Comparison of ENCODE assay signal across 23 cellular contexts in genomic region chr1:37660646-37661045, GRCh38. TPM values are rescaled to one million over a fixed set of nuclear protein-coding genes. Genes with fewer than 3 reads are reported as not detected.
DNase-seq lines count a peak whose midpoint lies in the region; ATAC-seq and TF ChIP-seq lines count a peak whose summit lies in the region.
"Had no signal": no experiment of that assay in that cellular context is flagged by ENCODE, and none has a peak within 500 bp of the region (broad histone marks: within the 10 kb centered on the region; RNA-seq: fewer than 3 reads in every experiment).

No MANE protein-coding gene starts in this region.

- no peaks in the 10 kb centered on the region for H3K36me3 Mint-ChIP-seq in WTC11

- no peak overlapping the region for H4K91ac ChIP-seq in trophoblast cell (ENCODE audit: low read depth, low read length)

- POLR2A ChIA-PET in WTC11 (lab: Charles Lee), result interaction anchor here (0.8 kb wide), 1 partner anchor 38 kb away, joined by 3 read pairs; no protein-coding TSS in a partner anchor

- H3K4me3 ChIP-seq in trophoblast cell (ENCODE audit: low read depth, low read length), result no peak overlapping the region
- H3K4me3 ChIP-seq: HAP-1, MG63, SJCRH30 had no signal

- peak overlapping the region; percentile 25 for H3K4me3 Mint-ChIP-seq in WTC11

- WGBS in trophoblast cell (ENCODE audit: extremely low coverage, insufficient coverage, insufficient read length), result no CpG with 5 or more reads among the region's 10 CpGs

- no peak overlapping the region for H2BK5ac ChIP-seq in trophoblast cell (ENCODE audit: low read depth, low read length, poor library complexity)

- no peak overlapping the region for H3K27ac ChIP-seq in trophoblast cell (ENCODE audit: low read depth, low read length)
- H3K27ac ChIP-seq: C4-2B, HL-60, SJCRH30 had no signal

- no peaks in the 10 kb centered on the region for H3K79me2 ChIP-seq in trophoblast cell (ENCODE audit: control insufficient read depth, insufficient read depth, low read length, poor library complexity)

- peak overlapping the region; percentile 20 for H2BK12ac ChIP-seq in trophoblast cell (ENCODE audit: low read length)

- H3K27me3 Mint-ChIP-seq in WTC11 (ENCODE audit: low read depth), result peaks cover 13% of the 10 kb centered on the region

- H3K9me3 ChIP-seq in trophoblast cell (ENCODE audit: insufficient read depth, low read depth, low read length), result peaks cover 3% of the 10 kb centered on the region
- H3K9me3 ChIP-seq: HAP-1, MG63, SJCRH30 had no signal

- peak; percentile 56 for ATAC-seq in WTC11

- no peaks in the 10 kb centered on the region for H3K27me3 ChIP-seq in trophoblast cell (ENCODE audit: insufficient read depth, low read length)
- H3K27me3 ChIP-seq: MG63 had no signal

- H3K4ac ChIP-seq in trophoblast cell (ENCODE audit: low read depth, low read length), result no peak overlapping the region

- peaks cover 16% of the 10 kb centered on the region for H3K4me1 Mint-ChIP-seq in WTC11

- H2BK120ac ChIP-seq in trophoblast cell (ENCODE audit: insufficient read depth, low read length, poor library complexity), result no peak overlapping the region

- no peak overlapping the region for H3K23ac ChIP-seq in trophoblast cell (ENCODE audit: low read length)

- H4K8ac ChIP-seq in trophoblast cell (ENCODE audit: low read depth, low read length), result no peak overlapping the region

- TF ChIP-seq CTCF in WTC11 (IDR thresholded peaks at IDR 0.05), result no peak

- no peak overlapping the region for H2AFZ ChIP-seq in trophoblast cell (ENCODE audit: insufficient read depth, low read length, poor library complexity)

- no peaks in the 10 kb centered on the region for H3K9me3 Mint-ChIP-seq in WTC11

- H3K79me1 ChIP-seq in trophoblast cell (ENCODE audit: low read length), result no peaks in the 10 kb centered on the region

- no peak overlapping the region for H3K9ac ChIP-seq in trophoblast cell (ENCODE audit: low read length)

- DNase-seq in NCI-H2227 (lab: John Stamatoyannopoulos, UW; ENCODE audit: unreplicated experiment) (peak; percentile 44), WTC11 (ENCODE audit: low spot score) (no peak), iPS-NIHi7 (ENCODE audit: extremely low spot score) (peak; percentile 34), trophoblast cell (no peak), NCI-H2171 (lab: John Stamatoyannopoulos, UW) (no peak), putamen (ENCODE audit: low spot score) (no peak), NCI-H1105 (lab: John Stamatoyannopoulos, UW) (no peak), Ammon's horn (ENCODE audit: low spot score) (no peak)
- DNase-seq: ACHN, Kasumi-1, NCI-H1048, NCI-H1694, NCI-H2081 treated with DMSO at 0.1 percent for 48 hours, NCI-H510A treated with DMSO at 0.1 percent for 48 hours, NCI-H774, SJCRH30, SW 1271 had no signal

- no peak overlapping the region for H4K12ac ChIP-seq in trophoblast cell (ENCODE audit: low read depth, low read length)

- no peak overlapping the region for H2AK5ac ChIP-seq in trophoblast cell (ENCODE audit: low read length)

- H3K4me2 ChIP-seq in trophoblast cell (ENCODE audit: low read length), result no peak overlapping the region

- peaks cover 10 to 14% of the 10 kb centered on the region in 2 experiments for H3K4me1 ChIP-seq in trophoblast cell (ENCODE audit: control insufficient read depth in 1 of 2, insufficient read depth in 2 of 2, low read length in 2 of 2)
- H3K4me1 ChIP-seq: HAP-1 had no signal

- H3K36me3 ChIP-seq in trophoblast cell (ENCODE audit: control insufficient read depth in 1 of 2, insufficient read depth in 2 of 2, low read length in 2 of 2), result no peaks in the 10 kb centered on the region
- H3K36me3 ChIP-seq: HAP-1, MG63, SJCRH30 had no signal

- CTCF ChIA-PET in WTC11 (lab: Charles Lee), result interaction anchor here (1.0 to 1.6 kb wide), 4 partner anchors 30 to 57 kb away, joined by 3 to 7 read pairs (median 6); partner anchors contain the start of gene CDCA8

- no peak overlapping the region for H3K14ac ChIP-seq in trophoblast cell (ENCODE audit: low read length)

- H3K27ac Mint-ChIP-seq in WTC11, result no peak overlapping the region

- no peak overlapping the region for H3K18ac ChIP-seq in trophoblast cell (ENCODE audit: low read length)

TF ChIP-seq in WTC11, 78 proteins besides CTCF, POLR2A, EP300 and RAD21:
- TF ChIP-seq ZNF425 (CRISPR knock-in tag; conservative IDR thresholded peaks at IDR 0.05) (no peak), ELF4 (CRISPR knock-in tag; IDR thresholded peaks at IDR 0.05; ENCODE audit: low read depth) (no peak), NFYB (CRISPR knock-in tag; conservative IDR thresholded peaks at IDR 0.05; ENCODE audit: low read depth) (no peak), RELA (CRISPR knock-in tag; IDR thresholded peaks at IDR 0.05; ENCODE audit: borderline replicate concordance) (no peak), NR3C1 (CRISPR knock-in tag; conservative IDR thresholded peaks at IDR 0.05; ENCODE audit: low read depth) (no peak), ZNF121 (CRISPR knock-in tag; IDR thresholded peaks at IDR 0.05) (no peak), ZNF219 (CRISPR knock-in tag; IDR thresholded peaks at IDR 0.05; ENCODE audit: borderline replicate concordance) (no peak), ZNF263 (CRISPR knock-in tag; IDR thresholded peaks at IDR 0.05; ENCODE audit: low read depth) (no peak), E2F5 (CRISPR knock-in tag; IDR thresholded peaks at IDR 0.05) (no peak), NR2C2 (CRISPR knock-in tag; IDR thresholded peaks at IDR 0.05) (no peak), ATF3 (CRISPR knock-in tag; conservative IDR thresholded peaks at IDR 0.05) (no peak), PRRX2 (CRISPR knock-in tag; IDR thresholded peaks at IDR 0.05) (no peak), KAT7 (CRISPR knock-in tag; IDR thresholded peaks at IDR 0.05; ENCODE audit: borderline replicate concordance) (no peak), TCF7 (CRISPR knock-in tag; IDR thresholded peaks at IDR 0.05; ENCODE audit: low read depth) (no peak), ZBTB21 (CRISPR knock-in tag; IDR thresholded peaks at IDR 0.05; ENCODE audit: borderline replicate concordance) (no peak), MXD4 (CRISPR knock-in tag; IDR thresholded peaks at IDR 0.05; ENCODE audit: borderline replicate concordance) (no peak), USF2 (CRISPR knock-in tag; IDR thresholded peaks at IDR 0.05) (no peak), CBFB (CRISPR knock-in tag; IDR thresholded peaks at IDR 0.05; ENCODE audit: low read depth) (no peak), JAZF1 (CRISPR knock-in tag; IDR thresholded peaks at IDR 0.05) (no peak), ZNF317 (CRISPR knock-in tag; IDR thresholded peaks at IDR 0.05; ENCODE audit: borderline replicate concordance, low read depth) (no peak)

RNA-seq across cellular contexts. Expression of gene RSPO1, which starts 26.0 kb away (rescaled TPM):
- total RNA-seq in WTC11 (2021), result 0.11 to 0.16 TPM (median 0.13 TPM) in 3 replicates
- 0.01 and 0.03 TPM in 2 replicates for polyA plus RNA-seq in trophoblast cell (2013)
- total RNA-seq: HT1080, PC-3, SJCRH30 had no signal

RNA-seq across cellular contexts. Expression of gene CDCA8, which starts 31.7 kb away (rescaled TPM):
- total RNA-seq in WTC11 (2021), result 42.1 to 47.7 TPM (median 43.3 TPM) in 3 replicates
- polyA plus RNA-seq in trophoblast cell (2013), result 32.7 and 35.1 TPM in 2 replicates

Comparison
In these comparisons a context has a peak if more than half of its experiments do, and no peak if none do; other contexts are left out.
1. DNase-seq: peak in NCI-H2227 (single experiment) and iPS-NIHi7 (single experiment); none in WTC11 (single experiment), trophoblast cell (0 of 2), NCI-H2171 (single experiment), putamen (single experiment), NCI-H1105 (single experiment) and Ammon's horn (single experiment).